Comparison of ENCODE assay signal across 8 cellular contexts in the genomic region with DNA sequence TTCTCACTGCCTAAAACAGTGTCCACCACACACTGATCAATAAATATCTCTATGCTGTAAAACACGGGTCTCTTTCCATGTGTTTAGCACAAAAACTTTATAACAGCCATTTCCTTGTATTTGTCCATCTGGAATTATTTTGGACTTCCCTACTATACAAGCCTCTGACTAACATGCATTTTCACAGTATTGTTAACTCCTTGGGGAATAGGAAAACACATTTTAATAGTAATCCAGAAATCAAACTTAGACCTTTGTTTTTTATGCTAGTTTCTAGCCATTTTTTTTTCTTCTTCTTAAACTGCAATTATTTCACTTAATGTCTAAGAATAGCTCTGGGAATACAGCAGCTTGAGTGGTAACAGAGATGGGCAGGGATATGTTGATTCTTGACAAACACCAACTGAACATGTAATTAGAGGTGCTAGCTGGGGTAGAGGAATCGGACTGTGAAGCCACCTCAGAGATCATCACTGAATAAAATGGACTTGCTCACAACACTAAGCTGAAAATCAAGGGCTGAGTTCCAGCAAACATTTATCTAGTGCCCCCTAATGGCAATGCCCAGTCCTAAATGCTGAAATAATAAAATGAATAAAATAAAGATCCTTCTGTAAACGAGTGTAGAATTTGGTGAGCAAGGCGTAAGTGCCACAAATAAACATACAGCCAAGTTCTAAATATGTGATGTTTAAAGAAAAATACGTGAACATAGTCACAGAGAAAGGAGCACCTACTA.
DNase-seq lines count a peak whose midpoint lies in the region; ATAC-seq and TF ChIP-seq lines count a peak whose summit lies in the region.

No MANE protein-coding gene starts in this region.

- intact Hi-C loops in tibial artery (cut with DNase I; ENCODE audit: low total_unique reads), result no loop called here

- DNase-seq in NCI-H460 (ENCODE audit: extremely low read depth, low read depth), result peak; percentile 70
- DNase-seq in epithelial cell of proximal tubule (ENCODE audit: low read depth), result peak; percentile 25
- DNase-seq in pons (ENCODE audit: low spot score), result peak; percentile 87
- no peak for DNase-seq in T-helper 1 cell
- no peak for DNase-seq in tibial artery

- no peak overlapping the region for H3K4me3 ChIP-seq in epithelial cell of proximal tubule (ENCODE audit: low read depth, low read length)
- no peak overlapping the region for H3K4me3 ChIP-seq in tibial artery

- H3K27me3 ChIP-seq in tibial artery, result peaks cover 0 to 9% of the 10 kb centered on the region in 2 donors

- H3K4me1 ChIP-seq in tibial artery, result no peaks in the 10 kb centered on the region

- no peak for ATAC-seq in HG02763 (IDR thresholded peaks at IDR 0.05; ENCODE audit: unreplicated experiment)
- ATAC-seq in GM18870 (IDR thresholded peaks at IDR 0.05; ENCODE audit: unreplicated experiment), result no peak

- peak; percentile 38 for TF ChIP-seq CTCF in GM12873 (IDR thresholded peaks at IDR 0.05; ENCODE audit: insufficient read depth, low read depth, low read length, missing control alignments)
- peak; percentile 73 for TF ChIP-seq CTCF in epithelial cell of proximal tubule (conservative IDR thresholded peaks at IDR 0.05; ENCODE audit: low read depth, low read length)
- TF ChIP-seq CTCF in tibial artery (IDR thresholded peaks at IDR 0.05), result no peak

- H3K27ac ChIP-seq in tibial artery, result no peak overlapping the region

- no peaks in the 10 kb centered on the region for H3K36me3 ChIP-seq in tibial artery

- no peaks in the 10 kb centered on the region for H3K9me3 ChIP-seq in tibial artery

Comparison
In these comparisons a context has a peak if more than half of its experiments do, and no peak if none do; other contexts are left out.
1. CTCF ChIP-seq: peak in GM12873 (single experiment) and epithelial cell of proximal tubule (single experiment); none in tibial artery (0 of 2).
2. DNase-seq: peak in NCI-H460 (single experiment), epithelial cell of proximal tubule (single experiment) and pons (single experiment); none in T-helper 1 cell (0 of 5) and tibial artery (0 of 2).